12 cellular contexts compared by ENCODE assay signal in the genomic region with DNA sequence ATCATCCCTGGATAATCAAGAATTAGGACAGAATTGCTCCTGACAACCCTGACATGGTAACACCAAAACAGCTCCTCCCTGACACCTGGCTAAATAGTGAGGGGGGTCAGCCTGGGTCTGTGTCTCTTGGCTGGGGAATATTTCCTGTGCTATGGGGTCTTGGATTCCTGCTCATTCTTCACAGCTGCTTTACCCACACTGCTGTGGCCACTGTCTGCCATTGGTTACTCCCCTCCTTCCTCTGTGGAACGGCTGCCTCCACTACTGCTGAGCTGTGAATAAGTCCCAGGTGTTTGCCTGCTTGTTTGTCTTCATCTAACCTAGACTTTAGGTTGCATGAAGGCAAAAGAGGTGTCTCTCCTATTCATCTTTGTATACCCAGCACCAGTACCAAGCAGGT.
DNase-seq lines count a peak whose midpoint lies in the region; ATAC-seq and TF ChIP-seq lines count a peak whose summit lies in the region.
"Had no signal": no experiment of that assay in that cellular context is flagged by ENCODE, and none has a peak within 500 bp of the region (broad histone marks: within the 10 kb centered on the region; RNA-seq: fewer than 3 reads in every experiment).

No MANE protein-coding gene starts in this region.

- no peak for DNase-seq in T-helper 2 cell treated with Interferon-gamma antibody and Interleukin-4, amounts not matched to agents 5 μg/mL and 100 μg/mL, for 36 hours (ENCODE audit: low spot score)
- no peak for DNase-seq in T-helper 2 cell
- DNase-seq in MM.1S: peak; percentile 50
- DNase-seq in central memory CD8-positive, alpha-beta T cell (ENCODE audit: low spot score in 2 of 2): no peak
- DNase-seq in stimulated activated CD4-positive, alpha-beta T cell treated with anti-CD3 and anti-CD28 coated beads, Interleukin-15, amount 100 ng/mL, for 24 hours: no peak
- no peak for DNase-seq in COLO829 (ENCODE audit: low spot score)
- DNase-seq: activated CD4-positive, CD25-positive, alpha-beta regulatory T cell treated with anti-CD3 and anti-CD28 coated beads, Interleukin-2, amount 50 U/mL, for 72 hours; activated naive CD4-positive, alpha-beta T cell; NCI-H510A had no signal

- H3F3A ChIP-seq in MM.1S (ENCODE audit: insufficient read depth, low read length): peaks cover 26% of the 10 kb centered on the region

- no peaks in the 10 kb centered on the region for H3K27me3 Mint-ChIP-seq in T-helper 2 cell treated with Interferon-gamma antibody and Interleukin-4, amounts not matched to agents 5 μg/mL and 100 μg/mL, for 36 hours (ENCODE audit: low read depth)
- no peaks in the 10 kb centered on the region for H3K27me3 Mint-ChIP-seq in central memory CD8-positive, alpha-beta T cell

- H3K9me3 Mint-ChIP-seq in T-helper 2 cell treated with Interferon-gamma antibody and Interleukin-4, amounts not matched to agents 5 μg/mL and 100 μg/mL, for 36 hours: peaks cover 32% of the 10 kb centered on the region
- H3K9me3 Mint-ChIP-seq in central memory CD8-positive, alpha-beta T cell: no peaks in the 10 kb centered on the region

- ATAC-seq in central memory CD8-positive, alpha-beta T cell (replicated peaks; ENCODE audit: extremely low read depth, poor library complexity, severe bottlenecking): no peak
- ATAC-seq in HG02678 (IDR thresholded peaks at IDR 0.05; ENCODE audit: unreplicated experiment): no peak

- H3K9ac ChIP-seq in MM.1S (ENCODE audit: low read length): peak overlapping the region; percentile 45

- H3K27me3 ChIP-seq in MM.1S (replicated peaks; ENCODE audit: insufficient read depth, low read length): no peaks in the 10 kb centered on the region

- no peaks in the 10 kb centered on the region; the same call in 1 of the 2 replicates for H3K9me3 ChIP-seq in MM.1S (replicated peaks; ENCODE audit: insufficient read depth, low read length)

- no peak overlapping the region for H3K4me3 ChIP-seq in MM.1S (ENCODE audit: low read length)
- H3K4me3 ChIP-seq in skin epidermis: no peak overlapping the region

- H4K20me1 ChIP-seq in MM.1S (ENCODE audit: insufficient read depth, low read length): no peaks in the 10 kb centered on the region

- peaks cover 23% of the 10 kb centered on the region for H3K36me3 Mint-ChIP-seq in T-helper 2 cell treated with Interferon-gamma antibody and Interleukin-4, amounts not matched to agents 5 μg/mL and 100 μg/mL, for 36 hours (ENCODE audit: low read depth)
- peaks cover 6% of the 10 kb centered on the region for H3K36me3 Mint-ChIP-seq in central memory CD8-positive, alpha-beta T cell (ENCODE audit: insufficient read depth)

- H3K4me2 ChIP-seq in MM.1S (ENCODE audit: low read depth, low read length): peak overlapping the region; percentile 37

- TF ChIP-seq CTCF in MM.1S (IDR thresholded peaks at IDR 0.05; ENCODE audit: low read length): no peak

- H3K4me3 Mint-ChIP-seq in T-helper 2 cell treated with Interferon-gamma antibody and Interleukin-4, amounts not matched to agents 5 μg/mL and 100 μg/mL, for 36 hours: peak overlapping the region; percentile 40
- H3K4me3 Mint-ChIP-seq in central memory CD8-positive, alpha-beta T cell: no peak overlapping the region
- H3K4me3 Mint-ChIP-seq: neural crest cell had no signal

- no peaks in the 10 kb centered on the region for H3K79me2 ChIP-seq in MM.1S (ENCODE audit: low read length)

- H3K27ac ChIP-seq in MM.1S (ENCODE audit: low read length): peak overlapping the region; percentile 92
- H3K27ac ChIP-seq in skin epidermis: peak overlapping the region in 12 of 21 experiments; percentile 14 to 89 (median 34)

- H3K4me1 ChIP-seq in MM.1S (ENCODE audit: low read length): peaks cover 29% of the 10 kb centered on the region

- peak overlapping the region; percentile 51 for H3K27ac Mint-ChIP-seq in T-helper 2 cell treated with Interferon-gamma antibody and Interleukin-4, amounts not matched to agents 5 μg/mL and 100 μg/mL, for 36 hours
- peak overlapping the region; percentile 97 for H3K27ac Mint-ChIP-seq in central memory CD8-positive, alpha-beta T cell (ENCODE audit: low read depth)

- 0 out of 2 replicates have a peak overlapping the region, but pooled peaks have one; percentile 42 for H2AFZ ChIP-seq in MM.1S (ENCODE audit: low read length)

- no peaks in the 10 kb centered on the region for H3K36me3 ChIP-seq in MM.1S (replicated peaks; ENCODE audit: insufficient read depth, low read length)

- H3K4me1 Mint-ChIP-seq in T-helper 2 cell treated with Interferon-gamma antibody and Interleukin-4, amounts not matched to agents 5 μg/mL and 100 μg/mL, for 36 hours (ENCODE audit: low read depth): peaks cover 24% of the 10 kb centered on the region
- H3K4me1 Mint-ChIP-seq in central memory CD8-positive, alpha-beta T cell: peaks cover 37% of the 10 kb centered on the region

- no peaks in the 10 kb centered on the region for H3K9me2 ChIP-seq in MM.1S (replicated peaks; ENCODE audit: insufficient read depth, low read length)
